Comparison of ENCODE assay signal across 2 cellular contexts in genomic region chr6:152697634-152698033, GRCh38.
TF ChIP-seq lines count a peak whose summit lies in the region.

Gene MYCT1 (plus strand): TSS chr6:152697897. CDS start chr6:152697903, 6 bp downstream.

TF ChIP-seq in liver, 16 proteins besides CTCF, POLR2A, EP300 and RAD21 (continued from another document):
- no peak for TF ChIP-seq ZBTB33 (IDR thresholded peaks at IDR 0.05)
- TF ChIP-seq TAF1 (conservative IDR thresholded peaks at IDR 0.05): peak; percentile 77
- TF ChIP-seq FOXA2 (IDR thresholded peaks at IDR 0.05): no peak
- peak; percentile 42 for TF ChIP-seq NR2F2 (IDR thresholded peaks at IDR 0.05)
- TF ChIP-seq EGR1 (IDR thresholded peaks at IDR 0.05; ENCODE audit: low read depth in 2 of 2): no peak
- no peak for TF ChIP-seq GABPA (IDR thresholded peaks at IDR 0.05 in 1 of 2, conservative IDR thresholded peaks at IDR 0.05 in 1 of 2)
- TF ChIP-seq ATF3 (IDR thresholded peaks at IDR 0.05): no peak
- no peak for TF ChIP-seq FOXA1 (IDR thresholded peaks at IDR 0.05)
- TF ChIP-seq REST (IDR thresholded peaks at IDR 0.05): peak; percentile 20

TF ChIP-seq in HepG2, 621 proteins besides CTCF, POLR2A, EP300 and RAD21 (continued from another document):
- TF ChIP-seq ZIK1 (CRISPR knock-in tag; IDR thresholded peaks at IDR 0.05; ENCODE audit: borderline replicate concordance, low read depth): no peak
- no peak for TF ChIP-seq ARID3A (IDR thresholded peaks at IDR 0.05; ENCODE audit: low read depth, low read length)
- no peak for TF ChIP-seq KLF9 (CRISPR knock-in tag; IDR thresholded peaks at IDR 0.05; ENCODE audit: low read depth)
- no peak for TF ChIP-seq SP140L (CRISPR knock-in tag; IDR thresholded peaks at IDR 0.05; ENCODE audit: borderline replicate concordance)
- TF ChIP-seq SKIL (CRISPR knock-in tag; IDR thresholded peaks at IDR 0.05; ENCODE audit: borderline replicate concordance): no peak
- no peak for TF ChIP-seq THAP7 (CRISPR knock-in tag; IDR thresholded peaks at IDR 0.05)
- TF ChIP-seq ZBTB4 (CRISPR knock-in tag; IDR thresholded peaks at IDR 0.05; ENCODE audit: borderline replicate concordance): no peak
- no peak for TF ChIP-seq NONO (IDR thresholded peaks at IDR 0.05)
- TF ChIP-seq NONO (CRISPR knock-in tag; conservative IDR thresholded peaks at IDR 0.05): no peak
- TF ChIP-seq BRD4 (CRISPR knock-in tag; IDR thresholded peaks at IDR 0.05): no peak
- no peak for TF ChIP-seq ARID2 (CRISPR knock-in tag; IDR thresholded peaks at IDR 0.05; ENCODE audit: borderline replicate concordance)
- no peak for TF ChIP-seq GATAD2A (CRISPR knock-in tag; IDR thresholded peaks at IDR 0.05)
- TF ChIP-seq SP1 (IDR thresholded peaks at IDR 0.05): no peak
- TF ChIP-seq SP1 (CRISPR knock-in tag; IDR thresholded peaks at IDR 0.05): no peak
- no peak for TF ChIP-seq ZNF784 (CRISPR knock-in tag; IDR thresholded peaks at IDR 0.05; ENCODE audit: borderline replicate concordance)
- no peak for TF ChIP-seq HMGXB4 (CRISPR knock-in tag; IDR thresholded peaks at IDR 0.05; ENCODE audit: borderline replicate concordance in 1 of 2, low read depth in 1 of 2)
- no peak for TF ChIP-seq KAT2B (IDR thresholded peaks at IDR 0.05; ENCODE audit: borderline replicate concordance, low read depth, low read length)
- no peak for TF ChIP-seq RERE (CRISPR knock-in tag; IDR thresholded peaks at IDR 0.05; ENCODE audit: low read depth)
- no peak for TF ChIP-seq U2AF2 (IDR thresholded peaks at IDR 0.05; ENCODE audit: low read depth, low read length)
